3 cellular contexts compared by ENCODE assay signal in the genomic region with DNA sequence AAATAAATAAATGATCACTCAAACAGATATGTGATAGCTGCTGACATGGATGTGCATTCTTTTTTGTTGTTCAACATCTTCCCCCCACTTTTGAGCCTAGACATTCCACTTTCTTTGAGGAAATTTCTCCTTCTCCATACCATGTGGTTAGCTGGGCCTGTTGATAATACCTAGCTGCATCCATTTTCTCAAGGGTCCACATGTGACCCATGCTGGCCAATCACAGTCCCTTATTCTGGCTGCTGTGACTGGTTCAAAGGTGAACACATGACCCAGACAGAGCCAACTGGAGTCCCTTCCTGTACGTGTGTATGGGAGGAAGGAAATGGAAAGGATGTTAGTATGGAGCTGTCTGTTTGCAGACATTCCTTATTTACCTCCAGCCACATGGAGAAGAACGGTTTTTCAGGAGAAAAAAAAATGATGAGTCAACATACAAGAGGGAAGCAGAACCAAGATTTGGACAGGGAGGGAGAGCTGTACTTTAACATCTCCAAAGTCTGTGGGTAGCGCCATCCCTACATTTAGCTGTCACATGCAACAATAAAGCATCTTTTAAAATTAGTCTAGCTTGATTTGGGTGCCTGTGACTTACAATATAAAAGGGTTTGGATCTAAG.
TF ChIP-seq lines count a peak whose summit lies in the region.

No MANE protein-coding gene starts in this region.

TF ChIP-seq in SK-N-SH, 30 proteins besides CTCF, POLR2A, EP300 and RAD21:
- TF ChIP-seq REST (IDR thresholded peaks at IDR 0.05; ENCODE audit: low read depth, low read length) = no peak
- peak; percentile 25; the same call in 1 of the 2 replicates for TF ChIP-seq USF1 (IDR thresholded peaks at IDR 0.05; ENCODE audit: borderline replicate concordance, low read depth)
- no peak for TF ChIP-seq FOXJ3 (CRISPR knock-in tag; IDR thresholded peaks at IDR 0.05)

TF ChIP-seq in SK-N-SH treated with all-trans-retinoic acid at 6 μM for 48 hours, 23 proteins besides CTCF, POLR2A, EP300 and RAD21:
- TF ChIP-seq, protein P1, sequence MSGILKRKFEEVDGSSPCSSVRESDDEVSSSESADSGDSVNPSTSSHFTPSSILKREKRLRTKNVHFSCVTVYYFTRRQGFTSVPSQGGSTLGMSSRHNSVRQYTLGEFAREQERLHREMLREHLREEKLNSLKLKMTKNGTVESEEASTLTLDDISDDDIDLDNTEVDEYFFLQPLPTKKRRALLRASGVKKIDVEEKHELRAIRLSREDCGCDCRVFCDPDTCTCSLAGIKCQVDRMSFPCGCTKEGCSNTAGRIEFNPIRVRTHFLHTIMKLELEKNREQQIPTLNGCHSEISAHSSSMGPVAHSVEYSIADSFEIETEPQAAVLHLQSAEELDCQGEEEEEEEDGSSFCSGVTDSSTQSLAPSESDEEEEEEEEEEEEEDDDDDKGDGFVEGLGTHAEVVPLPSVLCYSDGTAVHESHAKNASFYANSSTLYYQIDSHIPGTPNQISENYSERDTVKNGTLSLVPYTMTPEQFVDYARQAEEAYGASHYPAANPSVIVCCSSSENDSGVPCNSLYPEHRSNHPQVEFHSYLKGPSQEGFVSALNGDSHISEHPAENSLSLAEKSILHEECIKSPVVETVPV (CRISPR knock-in tag; IDR thresholded peaks at IDR 0.05) = no peak
- no peak for TF ChIP-seq TCF4 (CRISPR knock-in tag; IDR thresholded peaks at IDR 0.05; ENCODE audit: borderline replicate concordance)
- TF ChIP-seq SNAI2 (CRISPR knock-in tag; IDR thresholded peaks at IDR 0.05) = no peak
- no peak for TF ChIP-seq ZNF70 (CRISPR knock-in tag; IDR thresholded peaks at IDR 0.05)
- no peak for TF ChIP-seq ZC3H10 (CRISPR knock-in tag; IDR thresholded peaks at IDR 0.05)
- no peak for TF ChIP-seq GLIS3 (CRISPR knock-in tag; IDR thresholded peaks at IDR 0.05)
- no peak for TF ChIP-seq CSDC2 (CRISPR knock-in tag; IDR thresholded peaks at IDR 0.05)
- TF ChIP-seq PATZ1 (CRISPR knock-in tag; IDR thresholded peaks at IDR 0.05; ENCODE audit: borderline replicate concordance) = no peak
- no peak for TF ChIP-seq BACH2 (CRISPR knock-in tag; IDR thresholded peaks at IDR 0.05; ENCODE audit: borderline replicate concordance)
- no peak for TF ChIP-seq POU6F1 (CRISPR knock-in tag; IDR thresholded peaks at IDR 0.05; ENCODE audit: borderline replicate concordance, low read depth)
- no peak for TF ChIP-seq ISL1 (CRISPR knock-in tag; IDR thresholded peaks at IDR 0.05)
- TF ChIP-seq ZFP3 (CRISPR knock-in tag; IDR thresholded peaks at IDR 0.05) = no peak
- no peak for TF ChIP-seq ZNF565 (CRISPR knock-in tag; conservative IDR thresholded peaks at IDR 0.05; ENCODE audit: low read depth)
- no peak for TF ChIP-seq TSHZ2 (CRISPR knock-in tag; IDR thresholded peaks at IDR 0.05)

TF ChIP-seq in K562, 482 proteins besides CTCF, POLR2A, EP300 and RAD21:
- TF ChIP-seq NFYB (IDR thresholded peaks at IDR 0.05; ENCODE audit: extremely low read depth, insufficient read length) = peak; percentile 2
- peak; percentile 78 for TF ChIP-seq RAD51 (IDR thresholded peaks at IDR 0.05; ENCODE audit: borderline replicate concordance, low read depth)
- TF ChIP-seq, protein P2, sequence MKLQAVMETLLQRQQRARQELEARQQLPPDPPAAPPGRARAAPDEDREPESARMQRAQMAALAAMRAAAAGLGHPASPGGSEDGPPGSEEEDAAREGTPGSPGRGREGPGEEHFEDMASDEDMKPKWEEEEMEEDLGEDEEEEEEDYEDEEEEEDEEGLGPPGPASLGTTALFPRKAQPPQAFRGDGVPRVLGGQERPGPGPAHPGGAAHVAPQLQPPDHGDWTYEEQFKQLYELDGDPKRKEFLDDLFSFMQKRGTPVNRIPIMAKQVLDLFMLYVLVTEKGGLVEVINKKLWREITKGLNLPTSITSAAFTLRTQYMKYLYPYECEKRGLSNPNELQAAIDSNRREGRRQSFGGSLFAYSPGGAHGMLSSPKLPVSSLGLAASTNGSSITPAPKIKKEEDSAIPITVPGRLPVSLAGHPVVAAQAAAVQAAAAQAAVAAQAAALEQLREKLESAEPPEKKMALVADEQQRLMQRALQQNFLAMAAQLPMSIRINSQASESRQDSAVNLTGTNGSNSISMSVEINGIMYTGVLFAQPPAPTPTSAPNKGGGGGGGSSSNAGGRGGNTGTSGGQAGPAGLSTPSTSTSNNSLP (IDR thresholded peaks at IDR 0.05; ENCODE audit: borderline replicate concordance, low read depth, low read length) = no peak
- TF ChIP-seq ZNF175 (CRISPR knock-in tag; IDR thresholded peaks at IDR 0.05; ENCODE audit: low read depth) = 0 out of 2 replicates have a peak, but pooled peaks have one; percentile 38
- no peak for TF ChIP-seq ZNF347 (CRISPR knock-in tag; IDR thresholded peaks at IDR 0.05; ENCODE audit: low read depth)
- no peak for TF ChIP-seq PKNOX1 (IDR thresholded peaks at IDR 0.05)
- peak; percentile 68 for TF ChIP-seq MAFG (tag; conservative IDR thresholded peaks at IDR 0.05)
- TF ChIP-seq RBM25 (IDR thresholded peaks at IDR 0.05; ENCODE audit: low read depth, low read length, severe bottlenecking) = peak; percentile 9
- no peak for TF ChIP-seq NR2C2 (CRISPR knock-in tag; IDR thresholded peaks at IDR 0.05)
- peak; percentile 27; the same call in 1 of the 2 replicates for TF ChIP-seq NR2C2 (tag; IDR thresholded peaks at IDR 0.05)
- 0 out of 2 replicates have a peak, but pooled peaks have one; percentile 17 for TF ChIP-seq MAFK (IDR thresholded peaks at IDR 0.05; ENCODE audit: low read length)
- peak; percentile 72 for TF ChIP-seq ZNF316 (IDR thresholded peaks at IDR 0.05)
- TF ChIP-seq USF1 (CRISPR knock-in tag; IDR thresholded peaks at IDR 0.05) = peak; percentile 54
- TF ChIP-seq C11orf30 (IDR thresholded peaks at IDR 0.05; ENCODE audit: low read depth) = peak; percentile 62
- TF ChIP-seq, protein P3, sequence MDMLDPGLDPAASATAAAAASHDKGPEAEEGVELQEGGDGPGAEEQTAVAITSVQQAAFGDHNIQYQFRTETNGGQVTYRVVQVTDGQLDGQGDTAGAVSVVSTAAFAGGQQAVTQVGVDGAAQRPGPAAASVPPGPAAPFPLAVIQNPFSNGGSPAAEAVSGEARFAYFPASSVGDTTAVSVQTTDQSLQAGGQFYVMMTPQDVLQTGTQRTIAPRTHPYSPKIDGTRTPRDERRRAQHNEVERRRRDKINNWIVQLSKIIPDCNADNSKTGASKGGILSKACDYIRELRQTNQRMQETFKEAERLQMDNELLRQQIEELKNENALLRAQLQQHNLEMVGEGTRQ (CRISPR knock-in tag; IDR thresholded peaks at IDR 0.05) = peak; percentile 92
- TF ChIP-seq ZNF589 (CRISPR knock-in tag; IDR thresholded peaks at IDR 0.05; ENCODE audit: low read depth) = peak; percentile 78; the same call in 1 of the 2 replicates
- TF ChIP-seq, protein P4, sequence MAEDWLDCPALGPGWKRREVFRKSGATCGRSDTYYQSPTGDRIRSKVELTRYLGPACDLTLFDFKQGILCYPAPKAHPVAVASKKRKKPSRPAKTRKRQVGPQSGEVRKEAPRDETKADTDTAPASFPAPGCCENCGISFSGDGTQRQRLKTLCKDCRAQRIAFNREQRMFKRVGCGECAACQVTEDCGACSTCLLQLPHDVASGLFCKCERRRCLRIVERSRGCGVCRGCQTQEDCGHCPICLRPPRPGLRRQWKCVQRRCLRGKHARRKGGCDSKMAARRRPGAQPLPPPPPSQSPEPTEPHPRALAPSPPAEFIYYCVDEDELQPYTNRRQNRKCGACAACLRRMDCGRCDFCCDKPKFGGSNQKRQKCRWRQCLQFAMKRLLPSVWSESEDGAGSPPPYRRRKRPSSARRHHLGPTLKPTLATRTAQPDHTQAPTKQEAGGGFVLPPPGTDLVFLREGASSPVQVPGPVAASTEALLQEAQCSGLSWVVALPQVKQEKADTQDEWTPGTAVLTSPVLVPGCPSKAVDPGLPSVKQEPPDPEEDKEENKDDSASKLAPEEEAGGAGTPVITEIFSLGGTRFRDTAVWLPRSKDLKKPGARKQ (CRISPR knock-in tag; IDR thresholded peaks at IDR 0.05) = no peak
- no peak for TF ChIP-seq NRF1 (conservative IDR thresholded peaks at IDR 0.05 in 1 of 2, IDR thresholded peaks at IDR 0.05 in 1 of 2)
TF ChIP-seq in K562: peak in this region for 12.
